Comparison of ENCODE assay signal across 7 cellular contexts in genomic region chr16:81616321-81617020, GRCh38.
A peak's percentile ranks its signal among the peaks of the same experiment; 100 is the strongest.
DNase-seq lines count a peak whose midpoint lies in the region; ATAC-seq and TF ChIP-seq lines count a peak whose summit lies in the region.

No MANE protein-coding gene starts in this region.

- peak overlapping the region; percentile 8 to 54 for H3K9ac ChIP-seq in colonic mucosa (ENCODE audit: low read depth in 2 of 2, low read length in 2 of 2)

- H3K4me1 Mint-ChIP-seq in stimulated activated memory B cell treated with anti-CD40 and anti-IgM and Interleukin-4, amounts not matched to agents 10 μg/mL and 1 μg/mL and 100 μg/mL, for 72 hours = peaks cover 7% of the 10 kb centered on the region

- no peak overlapping the region for H3K4me3 ChIP-seq in colonic mucosa
- H3K4me3 ChIP-seq in muscle layer of duodenum (ENCODE audit: low read depth in 1 of 2, low read length in 2 of 2) = no peak overlapping the region
- no peak overlapping the region for H3K4me3 ChIP-seq in tibial artery

- intact Hi-C loops in colonic mucosa (cut with DNase I) (no loop called here), tibial artery (cut with DNase I; ENCODE audit: low total_unique reads) (no loop called here)

- TF ChIP-seq CTCF in colonic mucosa (IDR thresholded peaks at IDR 0.05) (no peak), tibial artery (IDR thresholded peaks at IDR 0.05) (no peak)

- H3K9me3 Mint-ChIP-seq in stimulated activated memory B cell treated with anti-CD40 and anti-IgM and Interleukin-4, amounts not matched to agents 10 μg/mL and 1 μg/mL and 100 μg/mL, for 72 hours = no peaks in the 10 kb centered on the region

- no peaks in the 10 kb centered on the region for H3K9me3 ChIP-seq in colonic mucosa
- no peaks in the 10 kb centered on the region for H3K9me3 ChIP-seq in muscle layer of duodenum (ENCODE audit: control insufficient read depth in 1 of 2, low read length in 2 of 2)
- H3K9me3 ChIP-seq in tibial artery = no peaks in the 10 kb centered on the region

- DNase-seq in GM19240 (ENCODE audit: insufficient read length, low spot score) (peak; percentile 70), colonic mucosa (peak; percentile 60), tibial artery (no peak)
- DNase-seq in activated CD4-positive, alpha-beta T cell treated with anti-CD3 and anti-CD28 coated beads for 48 hours = peak; percentile 81

- peak; percentile 68 for ATAC-seq in HG03196 (IDR thresholded peaks at IDR 0.05; ENCODE audit: unreplicated experiment)
- peak; percentile 95 for ATAC-seq in stimulated activated memory B cell treated with anti-CD40 and anti-IgM and Interleukin-4, amounts not matched to agents 10 μg/mL and 1 μg/mL and 100 μg/mL, for 72 hours

- H3K27me3 Mint-ChIP-seq in stimulated activated memory B cell treated with anti-CD40 and anti-IgM and Interleukin-4, amounts not matched to agents 10 μg/mL and 1 μg/mL and 100 μg/mL, for 72 hours = no peaks in the 10 kb centered on the region

- peaks cover 23% of the 10 kb centered on the region for H3K36me3 Mint-ChIP-seq in stimulated activated memory B cell treated with anti-CD40 and anti-IgM and Interleukin-4, amounts not matched to agents 10 μg/mL and 1 μg/mL and 100 μg/mL, for 72 hours

- H3K4me1 ChIP-seq in colonic mucosa = peaks cover 5% of the 10 kb centered on the region
- peaks cover 7 to 36% of the 10 kb centered on the region in 2 donors for H3K4me1 ChIP-seq in muscle layer of duodenum (ENCODE audit: control insufficient read depth in 1 of 2, insufficient read depth in 2 of 2, low read length in 2 of 2)
- H3K4me1 ChIP-seq in tibial artery = peaks cover 0 to 15% (median 10%) of the 10 kb centered on the region in 4 donors

- H3K27me3 ChIP-seq in colonic mucosa (no peaks in the 10 kb centered on the region), muscle layer of duodenum (ENCODE audit: low read depth, low read length) (no peaks in the 10 kb centered on the region), tibial artery (no peaks in the 10 kb centered on the region)

- H3K36me3 ChIP-seq in colonic mucosa (peaks cover 6% of the 10 kb centered on the region), muscle layer of duodenum (ENCODE audit: control insufficient read depth in 1 of 2, insufficient read depth in 2 of 2, low read length in 2 of 2) (peaks cover 0 to under 1% of the 10 kb centered on the region in 2 donors), tibial artery (no peaks in the 10 kb centered on the region)

- H3K4me3 Mint-ChIP-seq in stimulated activated memory B cell treated with anti-CD40 and anti-IgM and Interleukin-4, amounts not matched to agents 10 μg/mL and 1 μg/mL and 100 μg/mL, for 72 hours = peak overlapping the region; percentile 6

- peak overlapping the region; percentile 71 for H3K27ac Mint-ChIP-seq in stimulated activated memory B cell treated with anti-CD40 and anti-IgM and Interleukin-4, amounts not matched to agents 10 μg/mL and 1 μg/mL and 100 μg/mL, for 72 hours

- H3K27ac ChIP-seq in colonic mucosa (peak overlapping the region; percentile 36), muscle layer of duodenum (ENCODE audit: low read length) (peak overlapping the region; percentile 48), tibial artery (no peak overlapping the region)

Comparison
In these comparisons a context has a peak if more than half of its experiments do, and no peak if none do; other contexts are left out.
1. DNase-seq: peak in GM19240 (single experiment), activated CD4-positive, alpha-beta T cell treated with anti-CD3 and anti-CD28 coated beads for 48 hours (single experiment) and colonic mucosa (single experiment); none in tibial artery (0 of 2).
2. H3K27ac ChIP-seq: peak in colonic mucosa (single experiment) and muscle layer of duodenum (single experiment); none in tibial artery (0 of 2).